ENCODE assay signal across 1 cellular context in the genomic region with DNA sequence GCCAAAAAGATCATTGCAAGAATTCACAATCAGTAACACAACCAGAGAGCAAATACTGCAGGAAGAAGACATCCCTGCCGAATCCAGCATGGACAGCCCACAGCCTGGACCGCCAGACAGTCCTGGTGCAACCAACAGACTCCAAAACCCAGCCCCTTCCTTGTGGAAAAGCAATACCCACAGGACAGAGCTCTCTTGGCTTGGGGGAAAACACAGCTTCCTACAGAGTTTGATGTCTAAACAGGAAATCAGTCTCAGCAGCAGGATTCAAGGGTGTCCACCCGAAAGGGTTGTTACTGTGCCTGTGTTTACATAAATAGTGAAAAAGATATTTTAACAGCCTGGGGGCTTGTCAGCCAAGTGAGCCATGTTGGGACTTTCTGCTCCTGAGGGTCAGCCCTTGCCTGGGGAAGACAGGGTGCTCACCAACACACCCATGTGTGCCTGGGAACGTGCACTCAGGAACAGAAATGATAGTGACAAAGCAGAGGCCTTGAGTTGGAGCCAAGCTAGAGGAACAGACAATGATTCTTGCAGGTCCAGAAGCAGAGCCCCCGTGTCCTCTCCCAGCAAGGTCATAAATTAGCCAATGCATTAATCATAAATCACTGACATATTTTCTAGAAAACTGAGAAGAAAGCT.
TF ChIP-seq lines count a peak whose summit lies in the region.

No MANE protein-coding gene starts in this region.

TF ChIP-seq in IMR-90, 13 proteins besides CTCF, POLR2A, EP300 and RAD21 (continued from another document):
- TF ChIP-seq, protein P1, sequence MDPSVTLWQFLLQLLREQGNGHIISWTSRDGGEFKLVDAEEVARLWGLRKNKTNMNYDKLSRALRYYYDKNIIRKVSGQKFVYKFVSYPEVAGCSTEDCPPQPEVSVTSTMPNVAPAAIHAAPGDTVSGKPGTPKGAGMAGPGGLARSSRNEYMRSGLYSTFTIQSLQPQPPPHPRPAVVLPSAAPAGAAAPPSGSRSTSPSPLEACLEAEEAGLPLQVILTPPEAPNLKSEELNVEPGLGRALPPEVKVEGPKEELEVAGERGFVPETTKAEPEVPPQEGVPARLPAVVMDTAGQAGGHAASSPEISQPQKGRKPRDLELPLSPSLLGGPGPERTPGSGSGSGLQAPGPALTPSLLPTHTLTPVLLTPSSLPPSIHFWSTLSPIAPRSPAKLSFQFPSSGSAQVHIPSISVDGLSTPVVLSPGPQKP (IDR thresholded peaks at IDR 0.05; ENCODE audit: borderline replicate concordance, low read depth, low read length) = no peak
- TF ChIP-seq, protein P2, sequence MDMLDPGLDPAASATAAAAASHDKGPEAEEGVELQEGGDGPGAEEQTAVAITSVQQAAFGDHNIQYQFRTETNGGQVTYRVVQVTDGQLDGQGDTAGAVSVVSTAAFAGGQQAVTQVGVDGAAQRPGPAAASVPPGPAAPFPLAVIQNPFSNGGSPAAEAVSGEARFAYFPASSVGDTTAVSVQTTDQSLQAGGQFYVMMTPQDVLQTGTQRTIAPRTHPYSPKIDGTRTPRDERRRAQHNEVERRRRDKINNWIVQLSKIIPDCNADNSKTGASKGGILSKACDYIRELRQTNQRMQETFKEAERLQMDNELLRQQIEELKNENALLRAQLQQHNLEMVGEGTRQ (IDR thresholded peaks at IDR 0.05; ENCODE audit: low read depth, low read length) = no peak
- TF ChIP-seq RCOR1 (IDR thresholded peaks at IDR 0.05; ENCODE audit: insufficient replicate concordance, low read length) = no peak
